In genomic region chr17:64538508-64539120, GRCh38 we compare ENCODE assay signal across 17 cellular contexts. TPM values are rescaled to one million over a fixed set of nuclear protein-coding genes. Genes with fewer than 3 reads are reported as not detected.
DNase-seq lines count a peak whose midpoint lies in the region; TF ChIP-seq lines count a peak whose summit lies in the region.
"Had no signal": no experiment of that assay in that cellular context is flagged by ENCODE, and none has a peak within 500 bp of the region (broad histone marks: within the 10 kb centered on the region; RNA-seq: fewer than 3 reads in every experiment).

No MANE protein-coding gene starts in this region.

- DNase-seq in DMS 273 (lab: John Stamatoyannopoulos, UW; ENCODE audit: unreplicated experiment) (peak; percentile 10), DMS 273 treated with DMSO at 0.1 percent for 48 hours (lab: John Stamatoyannopoulos, UW) (no peak), GM23248 (no peak), mesothelial cell of epicardium (ENCODE audit: low spot score in 2 of 2, unreplicated experiment in 2 of 2) (no peak), glomerular visceral epithelial cell (ENCODE audit: extremely low spot score) (no peak), kidney glomerular epithelial cell (lab: John Stamatoyannopoulos, UW) (no peak), NCI-H1436 treated with DMSO at 0.1 percent for 48 hours (lab: John Stamatoyannopoulos, UW) (no peak)
- DNase-seq: 8988T, COR-L47, hypothalamus, NCI-H1417 treated with DMSO at 0.1 percent for 48 hours, nucleus accumbens, Peyer's patch, testis had no signal

- H3K4me3 Mint-ChIP-seq in activated naive CD8-positive, alpha-beta T cell: no peak overlapping the region
- no peak overlapping the region for H3K4me3 Mint-ChIP-seq in mesothelial cell of epicardium

- WGBS in GM23248 (ENCODE audit: low coverage in 1 of 2, low lambda C conversion rate in 2 of 2, missing lambda C conversion rate in 2 of 2), 2 experiments: 74 to 81% methylated on average over 7 of the region's 7 CpGs

- H3K4me1 ChIP-seq in GM23248 (ENCODE audit: insufficient read depth): no peaks in the 10 kb centered on the region
- H3K4me1 ChIP-seq: esophagus muscularis mucosa, Peyer's patch had no signal

- peaks cover 97% of the 10 kb centered on the region for H3F3A ChIP-seq in GM23248 (ENCODE audit: insufficient read depth)

- no peaks in the 10 kb centered on the region for H3K27me3 Mint-ChIP-seq in activated naive CD8-positive, alpha-beta T cell
- no peaks in the 10 kb centered on the region for H3K27me3 Mint-ChIP-seq in mesothelial cell of epicardium (ENCODE audit: low read depth)

- H3K9me3 Mint-ChIP-seq in activated naive CD8-positive, alpha-beta T cell (ENCODE audit: low read depth): no peaks in the 10 kb centered on the region
- H3K9me3 Mint-ChIP-seq in mesothelial cell of epicardium: no peaks in the 10 kb centered on the region

- H4K20me1 ChIP-seq in GM23248 (ENCODE audit: insufficient read depth): no peaks in the 10 kb centered on the region

- TF ChIP-seq CTCF in mesothelial cell of epicardium (IDR thresholded peaks at IDR 0.05; ENCODE audit: unreplicated experiment): no peak

- in situ Hi-C loops in GM23248 (cut with MboI): no loop called here

- H3K27ac ChIP-seq in GM23248: peak overlapping the region; percentile 35
- H3K27ac ChIP-seq: coronary artery, esophagus muscularis mucosa, Peyer's patch, testis had no signal

- peaks cover 65% of the 10 kb centered on the region for H3K79me2 ChIP-seq in GM23248 (ENCODE audit: insufficient read depth)

- no peaks in the 10 kb centered on the region for H3K4me1 Mint-ChIP-seq in activated naive CD8-positive, alpha-beta T cell (ENCODE audit: low read depth)
- no peaks in the 10 kb centered on the region for H3K4me1 Mint-ChIP-seq in mesothelial cell of epicardium

- H3K36me3 Mint-ChIP-seq in activated naive CD8-positive, alpha-beta T cell: peaks cover 5% of the 10 kb centered on the region
- peaks cover 26% of the 10 kb centered on the region for H3K36me3 Mint-ChIP-seq in mesothelial cell of epicardium

- H3K9ac ChIP-seq in GM23248: no peak overlapping the region

- H3K27ac Mint-ChIP-seq in activated naive CD8-positive, alpha-beta T cell: peak overlapping the region; percentile 56
- peak overlapping the region; percentile 44 for H3K27ac Mint-ChIP-seq in mesothelial cell of epicardium

- H3K9me2 ChIP-seq in GM23248 (ENCODE audit: insufficient read depth): no peaks in the 10 kb centered on the region

- H2AFZ ChIP-seq in GM23248: no peak overlapping the region

- H3K4me3 ChIP-seq in GM23248: no peak overlapping the region
- H3K4me3 ChIP-seq: coronary artery, esophagus muscularis mucosa, Peyer's patch, testis had no signal

- H3K9me3 ChIP-seq in GM23248 (ENCODE audit: low read depth): no peaks in the 10 kb centered on the region
- H3K9me3 ChIP-seq: esophagus muscularis mucosa, Peyer's patch, testis had no signal

- H3K36me3 ChIP-seq in GM23248 (ENCODE audit: low read depth): peaks cover 91% of the 10 kb centered on the region

- no peak overlapping the region for H3K4me2 ChIP-seq in GM23248 (ENCODE audit: unreplicated experiment)

- no peaks in the 10 kb centered on the region for H3K27me3 ChIP-seq in GM23248 (replicated peaks; ENCODE audit: insufficient read depth)
- H3K27me3 ChIP-seq: esophagus muscularis mucosa, Peyer's patch, testis had no signal

RNA-seq across cellular contexts. Expression of gene CEP95, which starts 31.8 kb away (rescaled TPM):
- 13.2 and 16.8 TPM in 2 replicates for total RNA-seq in GM23248 (2014; rRNA removed; shearing (Covaris generic))
- 14.2 and 17.5 TPM in 2 replicates for polyA plus RNA-seq in GM23248 (2016; fragmentation: Nextera tagmentation; extraction: Ambion mirVana)
- total RNA-seq in mesothelial cell of epicardium: 128 to 135 TPM (median 132 TPM) in 3 replicates

RNA-seq across cellular contexts. Expression of gene DDX5, which starts 32.5 kb away (rescaled TPM):
- total RNA-seq in GM23248 (2014; rRNA removed; shearing (Covaris generic)): 241 and 303 TPM in 2 replicates
- 595 and 643 TPM in 2 replicates for polyA plus RNA-seq in GM23248 (2016; fragmentation: Nextera tagmentation; extraction: Ambion mirVana)
- 886 to 925 TPM (median 921 TPM) in 3 replicates for total RNA-seq in mesothelial cell of epicardium

RNA-seq across cellular contexts. Expression of gene POLG2, which starts 41.8 kb away (rescaled TPM):
- total RNA-seq in GM23248 (2014; rRNA removed; shearing (Covaris generic)): 3.4 and 3.7 TPM in 2 replicates
- polyA plus RNA-seq in GM23248 (2016; fragmentation: Nextera tagmentation; extraction: Ambion mirVana): 6.6 and 8.6 TPM in 2 replicates
- 30.9 to 32.2 TPM (median 31.7 TPM) in 3 replicates for total RNA-seq in mesothelial cell of epicardium
